Comparison of ENCODE assay signal across 10 cellular contexts in genomic region chr1:87336623-87337067, GRCh38. TPM values are rescaled to one million over a fixed set of nuclear protein-coding genes. Genes with fewer than 3 reads are reported as not detected.
DNase-seq lines count a peak whose midpoint lies in the region; ATAC-seq and TF ChIP-seq lines count a peak whose summit lies in the region.
"Had no signal": no experiment of that assay in that cellular context is flagged by ENCODE, and none has a peak within 500 bp of the region (broad histone marks: within the 10 kb centered on the region; RNA-seq: fewer than 3 reads in every experiment).

No MANE protein-coding gene starts in this region.

- peaks cover 23% of the 10 kb centered on the region for H3K27me3 Mint-ChIP-seq in CD4-positive, alpha-beta T cell

- H3K4me3 Mint-ChIP-seq in CD4-positive, alpha-beta T cell = peak overlapping the region; percentile 92

- H3K4me1 Mint-ChIP-seq in CD4-positive, alpha-beta T cell (ENCODE audit: low read depth) = peaks cover 42% of the 10 kb centered on the region

- CTCF ChIA-PET in CD4-positive, alpha-beta T cell (lab: Charles Lee) = interaction anchor here (4.6 kb wide), 1 partner anchor 11 kb away, joined by 15 read pairs; no protein-coding TSS in a partner anchor
- CTCF ChIA-PET in PC-3 (lab: Charles Lee) = no interaction called here

- no peak overlapping the region for H3K27ac ChIP-seq in CD4-positive, alpha-beta T cell (ENCODE audit: low read depth, low read length)
- peak overlapping the region; percentile 17 to 94 (median 60) for H3K27ac ChIP-seq in esophagus muscularis mucosa (replicated peaks in 1 of 4)
- no peak overlapping the region for H3K27ac ChIP-seq in parathyroid adenoma
- no peak overlapping the region for H3K27ac ChIP-seq in PC-3 (ENCODE audit: low read length)

- intact Hi-C loops in CD4-positive, alpha-beta T cell (cut with DNase I, micrococcal nuclease) = loop anchor here (10.0 kb wide), 2 partner anchors 422 to 632 kb away; partner anchors contain the start of genes HS2ST1 (in 1 of the 2), SELENOF (in 1 of the 2) and SH3GLB1 (in 1 of the 2)
- intact Hi-C loops in esophagus muscularis mucosa (cut with DNase I) (no loop called here), PC-3 (cut with micrococcal nuclease) (loop anchor here (10.0 kb wide), 1 partner anchor 138 kb away; no protein-coding TSS in a partner anchor)

- H3K36me3 ChIP-seq in MG63 = peaks cover 40% of the 10 kb centered on the region
- peaks cover 15 to 31% (median 24%) of the 10 kb centered on the region in 4 donors for H3K36me3 ChIP-seq in esophagus muscularis mucosa
- H3K36me3 ChIP-seq in parathyroid adenoma (ENCODE audit: control insufficient read depth, insufficient read depth, low read length) = no peaks in the 10 kb centered on the region
- H3K36me3 ChIP-seq in PC-3 (ENCODE audit: low read depth, low read length) = peaks cover 26% of the 10 kb centered on the region

- H3K9me2 ChIP-seq in PC-3 (replicated peaks; ENCODE audit: low read length) = no peaks in the 10 kb centered on the region

- H3K4me2 ChIP-seq in parathyroid adenoma (ENCODE audit: low read length) (peak overlapping the region; percentile 9), PC-3 (ENCODE audit: low read length) (no peak overlapping the region)

- no peaks in the 10 kb centered on the region for H3K9me3 ChIP-seq in CD4-positive, alpha-beta T cell (ENCODE audit: control insufficient read depth, low read length)
- no peaks in the 10 kb centered on the region for H3K9me3 ChIP-seq in MG63
- no peaks in the 10 kb centered on the region for H3K9me3 ChIP-seq in esophagus muscularis mucosa
- no peaks in the 10 kb centered on the region for H3K9me3 ChIP-seq in parathyroid adenoma (ENCODE audit: control insufficient read depth, low read length)
- no peaks in the 10 kb centered on the region for H3K9me3 ChIP-seq in PC-3 (ENCODE audit: low read length)

- no peak for TF ChIP-seq CTCF in CD4-positive, alpha-beta T cell (IDR thresholded peaks at IDR 0.05)
- TF ChIP-seq CTCF in esophagus muscularis mucosa (IDR thresholded peaks at IDR 0.05) = no peak
- no peak for TF ChIP-seq CTCF in parathyroid adenoma (IDR thresholded peaks at IDR 0.05)
- TF ChIP-seq CTCF in PC-3 (conservative IDR thresholded peaks at IDR 0.05; ENCODE audit: low read depth, low read length) = no peak

- ATAC-seq in CD4-positive, alpha-beta T cell (ENCODE audit: poor library complexity) = no peak
- ATAC-seq in PC-3 = no peak

- H4K20me1 ChIP-seq in PC-3 (ENCODE audit: low read length) = no peaks in the 10 kb centered on the region

- POLR2A ChIA-PET in CD4-positive, alpha-beta T cell (lab: Charles Lee) = no interaction called here
- POLR2A ChIA-PET in PC-3 (lab: Charles Lee; ENCODE audit: unreplicated experiment) = no interaction called here

- H3K4me3 ChIP-seq in MG63 (peak overlapping the region; percentile 57), esophagus muscularis mucosa (peak overlapping the region; percentile 77 to 97 (median 88)), parathyroid adenoma (ENCODE audit: low read depth, low read length) (no peak overlapping the region), PC-3 (ENCODE audit: low read length) (no peak overlapping the region)

- H2AFZ ChIP-seq in parathyroid adenoma = no peak overlapping the region
- H2AFZ ChIP-seq in PC-3 (ENCODE audit: low read length) = no peak overlapping the region

- no peak for TF ChIP-seq EP300 in esophagus muscularis mucosa (IDR thresholded peaks at IDR 0.05)

- H3K79me2 ChIP-seq in parathyroid adenoma (peaks cover 3% of the 10 kb centered on the region), PC-3 (ENCODE audit: low read length) (peaks cover 66% of the 10 kb centered on the region)

- no peaks in the 10 kb centered on the region for H3F3A ChIP-seq in PC-3 (ENCODE audit: low read length, unreplicated experiment)

- H3K27me3 ChIP-seq in CD4-positive, alpha-beta T cell (ENCODE audit: control insufficient read depth, insufficient read depth, low read length) = peaks cover 12% of the 10 kb centered on the region
- H3K27me3 ChIP-seq in MG63 (no peaks in the 10 kb centered on the region), esophagus muscularis mucosa (no peaks in the 10 kb centered on the region), parathyroid adenoma (ENCODE audit: control insufficient read depth, insufficient read depth, low read length) (no peaks in the 10 kb centered on the region), PC-3 (ENCODE audit: low read length) (no peaks in the 10 kb centered on the region)

- BruUV-seq in PC-3 (replicated peaks; lab: Mats Ljungman, UMichigan) = no TSS peak

- H3K9ac ChIP-seq in parathyroid adenoma = no peak overlapping the region
- no peak overlapping the region for H3K9ac ChIP-seq in PC-3 (ENCODE audit: low read length)

- H3K36me3 Mint-ChIP-seq in CD4-positive, alpha-beta T cell (ENCODE audit: low read depth) = peaks cover 20% of the 10 kb centered on the region

- no peaks in the 10 kb centered on the region for H3K9me3 Mint-ChIP-seq in CD4-positive, alpha-beta T cell

- WGBS in esophagus muscularis mucosa = 40% methylated on average over 10 of the region's 10 CpGs

- no peak for DNase-seq in CD4-positive, alpha-beta T cell
- no peak for DNase-seq in MG63
- DNase-seq in esophagus muscularis mucosa (ENCODE audit: extremely low spot score) = no peak
- DNase-seq in cerebellar cortex (ENCODE audit: low spot score) = no peak
- no peak for DNase-seq in stimulated activated naive CD4-positive, alpha-beta T cell treated with Interleukin-2 at 50 U/mL for 16 hours (lab: John Stamatoyannopoulos, UW)
- no peak for DNase-seq in PC-3
- DNase-seq in NCI-H82 (lab: John Stamatoyannopoulos, UW) = no peak
- DNase-seq: activated CD8-positive, alpha-beta memory T cell treated with anti-CD3 and anti-CD28 coated beads, Interleukin-2, amount 50 U/mL, for 4 hours; SIG-M5 had no signal

- no peak overlapping the region for H3K27ac Mint-ChIP-seq in CD4-positive, alpha-beta T cell

- peaks cover 52 to 74% (median 64%) of the 10 kb centered on the region in 4 donors for H3K4me1 ChIP-seq in esophagus muscularis mucosa
- no peaks in the 10 kb centered on the region for H3K4me1 ChIP-seq in parathyroid adenoma
- H3K4me1 ChIP-seq in PC-3 (ENCODE audit: insufficient read depth, low read length) = peaks cover 32% of the 10 kb centered on the region

- no peak for TF ChIP-seq POLR2A in esophagus muscularis mucosa (IDR thresholded peaks at IDR 0.05; ENCODE audit: low read depth)

RNA-seq across cellular contexts. Expression of gene LMO4, which starts 8.0 kb away (rescaled TPM):
- total RNA-seq in CD4-positive, alpha-beta T cell = 10 to 100 TPM; 16.0 to 18.2 TPM
- 41.3 and 57.4 TPM in 2 replicates for total RNA-seq in MG63 (2014; rRNA removed; shearing (Covaris generic); ENCODE audit: low replicate concordance)
- total RNA-seq in esophagus muscularis mucosa (10 to 100 TPM; 43.2 to 54.4 (median 47.7) TPM), PC-3 (2014; rRNA removed) (35.7 and 41.5 TPM in 2 replicates)

Comparison
In these comparisons a context has a peak if more than half of its experiments do, and no peak if none do; other contexts are left out.
1. H3K27ac ChIP-seq: peak in esophagus muscularis mucosa (4 of 4); none in CD4-positive, alpha-beta T cell (single experiment), parathyroid adenoma (single experiment) and PC-3 (single experiment).
2. H3K4me3 ChIP-seq: peak in MG63 (single experiment) and esophagus muscularis mucosa (4 of 4); none in parathyroid adenoma (single experiment) and PC-3 (single experiment).